1 cellular context compared by ENCODE assay signal in genomic region chr1:17600313-17600712, GRCh38.
TF ChIP-seq lines count a peak whose summit lies in the region.

No MANE protein-coding gene starts in this region.

TF ChIP-seq in HepG2, 621 proteins besides CTCF, POLR2A, EP300 and RAD21:
- TF ChIP-seq SKIL (CRISPR knock-in tag; IDR thresholded peaks at IDR 0.05; ENCODE audit: borderline replicate concordance) (no peak), AKAP8 (CRISPR knock-in tag; IDR thresholded peaks at IDR 0.05) (0 out of 2 replicates have a peak, but pooled peaks have one; percentile 34)
